ENCODE assay signal across 15 cellular contexts in genomic region chr3:7800006-7800780, GRCh38.
DNase-seq lines count a peak whose midpoint lies in the region; ATAC-seq and TF ChIP-seq lines count a peak whose summit lies in the region.
"Had no signal": no experiment of that assay in that cellular context is flagged by ENCODE, and none has a peak within 500 bp of the region (broad histone marks: within the 10 kb centered on the region; RNA-seq: fewer than 3 reads in every experiment).

No MANE protein-coding gene starts in this region.

- in situ Hi-C loops in ACHN (cut with HindIII; ENCODE audit: low pct_ligation_motif_present, low pct_unique_long_range_greater_than_20kb, low sequenced_read_pairs), result no loop called here

- H3K27ac Mint-ChIP-seq in CD14-positive monocyte (no peak overlapping the region), chondrocyte (ENCODE audit: unreplicated experiment) (no peak overlapping the region)
- H3K27ac Mint-ChIP-seq: CD4-positive, CD25-positive, alpha-beta regulatory T cell; dendritic cell treated with granulocyte-macrophage colony-stimulating factor and Interleukin-4, amounts not matched to agents 40 ng/mL and 50 ng/mL, for 4 days; stimulated activated naive B cell treated with anti-CD40 and anti-IgM and Interleukin-4, amounts not matched to agents 10 μg/mL and 1 μg/mL and 100 μg/mL, for 72 hours had no signal

- no peak overlapping the region for H3K9ac ChIP-seq in Loucy (ENCODE audit: low read depth, low read length, poor library complexity, severe bottlenecking)

- H3F3A ChIP-seq in Loucy (ENCODE audit: low read depth), result no peaks in the 10 kb centered on the region

- H3K27ac ChIP-seq in lower lobe of right lung, result no peak overlapping the region

- TF ChIP-seq CTCF in CD14-positive monocyte (IDR thresholded peaks at IDR 0.05) (peak; percentile 16), Loucy (conservative IDR thresholded peaks at IDR 0.05; ENCODE audit: low read length) (peak; percentile 51), chondrocyte (IDR thresholded peaks at IDR 0.05) (peak; percentile 75), lower lobe of right lung (IDR thresholded peaks at IDR 0.05) (peak; percentile 11)

- no peak overlapping the region for H3K4me3 ChIP-seq in Loucy (ENCODE audit: low read length, poor library complexity, severe bottlenecking)
- H3K4me3 ChIP-seq in lower lobe of right lung, result no peak overlapping the region

- H3K4me3 Mint-ChIP-seq in CD14-positive monocyte (no peak overlapping the region), chondrocyte (ENCODE audit: unreplicated experiment) (no peak overlapping the region)
- H3K4me3 Mint-ChIP-seq: CD4-positive, CD25-positive, alpha-beta regulatory T cell; dendritic cell treated with granulocyte-macrophage colony-stimulating factor and Interleukin-4, amounts not matched to agents 40 ng/mL and 50 ng/mL, for 4 days; naive thymus-derived CD4-positive, alpha-beta T cell; stimulated activated naive B cell treated with anti-CD40 and anti-IgM and Interleukin-4, amounts not matched to agents 10 μg/mL and 1 μg/mL and 100 μg/mL, for 72 hours had no signal

- no peaks in the 10 kb centered on the region for H3K4me1 ChIP-seq in Loucy (ENCODE audit: insufficient read depth, low read length, poor library complexity, severe bottlenecking)
- no peaks in the 10 kb centered on the region for H3K4me1 ChIP-seq in lower lobe of right lung

- H3K4me1 Mint-ChIP-seq in CD14-positive monocyte (no peaks in the 10 kb centered on the region), chondrocyte (ENCODE audit: low read depth) (no peaks in the 10 kb centered on the region)
- H3K4me1 Mint-ChIP-seq: CD4-positive, CD25-positive, alpha-beta regulatory T cell; stimulated activated naive B cell treated with anti-CD40 and anti-IgM and Interleukin-4, amounts not matched to agents 10 μg/mL and 1 μg/mL and 100 μg/mL, for 72 hours had no signal

- H3K27me3 ChIP-seq in Loucy (ENCODE audit: insufficient read depth, low read length, poor library complexity, severe bottlenecking) (no peaks in the 10 kb centered on the region), lower lobe of right lung (ENCODE audit: low read depth) (no peaks in the 10 kb centered on the region)

- intact Hi-C loops in CD14-positive monocyte (cut with micrococcal nuclease) (no loop called here), lower lobe of right lung (cut with DNase I) (no loop called here)

- ATAC-seq in lower lobe of right lung, result no peak
- ATAC-seq: naive thymus-derived CD4-positive, alpha-beta T cell; stimulated activated naive B cell treated with anti-CD40 and anti-IgM and Interleukin-4, amounts not matched to agents 10 μg/mL and 1 μg/mL and 100 μg/mL, for 72 hours had no signal

- H2AFZ ChIP-seq in Loucy (ENCODE audit: low read length), result 0 out of 2 replicates have a peak overlapping the region, but pooled peaks have one; percentile 48

- H3K79me2 ChIP-seq in Loucy (ENCODE audit: insufficient read depth, low read length), result no peaks in the 10 kb centered on the region

- H3K36me3 Mint-ChIP-seq in CD14-positive monocyte, result no peaks in the 10 kb centered on the region
- H3K36me3 Mint-ChIP-seq in chondrocyte (ENCODE audit: low read depth), result no peaks in the 10 kb centered on the region
- H3K36me3 Mint-ChIP-seq: CD4-positive, CD25-positive, alpha-beta regulatory T cell; naive thymus-derived CD4-positive, alpha-beta T cell; stimulated activated naive B cell treated with anti-CD40 and anti-IgM and Interleukin-4, amounts not matched to agents 10 μg/mL and 1 μg/mL and 100 μg/mL, for 72 hours had no signal

- H4K20me1 ChIP-seq in Loucy (ENCODE audit: insufficient read depth, low read length, poor library complexity, severe bottlenecking), result no peaks in the 10 kb centered on the region

- peaks cover 0 to 3% (median 2%) of the 10 kb centered on the region in 3 donors for H3K27me3 Mint-ChIP-seq in CD14-positive monocyte (ENCODE audit: low read depth in 3 of 3)
- H3K27me3 Mint-ChIP-seq in chondrocyte (ENCODE audit: low read depth), result peaks cover 23% of the 10 kb centered on the region
- H3K27me3 Mint-ChIP-seq: CD4-positive, CD25-positive, alpha-beta regulatory T cell; stimulated activated naive B cell treated with anti-CD40 and anti-IgM and Interleukin-4, amounts not matched to agents 10 μg/mL and 1 μg/mL and 100 μg/mL, for 72 hours had no signal

- no peak overlapping the region for H3K4me2 ChIP-seq in Loucy (ENCODE audit: low read depth, low read length, poor library complexity, severe bottlenecking)

- H3K9me2 ChIP-seq in Loucy (replicated peaks; ENCODE audit: low read depth, low read length), result no peaks in the 10 kb centered on the region

- H3K36me3 ChIP-seq in Loucy (ENCODE audit: insufficient read depth, low read length) (no peaks in the 10 kb centered on the region), lower lobe of right lung (no peaks in the 10 kb centered on the region)

- H3K9me3 ChIP-seq in Loucy (ENCODE audit: insufficient read depth, low read depth, low read length) (no peaks in the 10 kb centered on the region), lower lobe of right lung (no peaks in the 10 kb centered on the region)

- no peak for DNase-seq in CD14-positive monocyte (ENCODE audit: low spot score)
- no peak for DNase-seq in chondrocyte (ENCODE audit: low spot score)
- DNase-seq in lower lobe of right lung, result no peak
- no peak for DNase-seq in activated naive CD4-positive, alpha-beta T cell (lab: John Stamatoyannopoulos, UW)
- DNase-seq in HUDEP-2 (lab: John Stamatoyannopoulos, UW; ENCODE audit: unreplicated experiment in 76 of 76), result no peak
- DNase-seq in ACHN, result no peak
- DNase-seq in NCI-H187 treated with DMSO at 0.1 percent for 48 hours (lab: John Stamatoyannopoulos, UW), result no peak
- DNase-seq: activated CD4-positive, CD25-positive, alpha-beta regulatory T cell; NCI-H2171; SIG-M5; stimulated activated naive B cell treated with anti-CD40 and anti-IgM and Interleukin-4, amounts not matched to agents 10 μg/mL and 1 μg/mL and 100 μg/mL, for 72 hours had no signal

- peaks cover 0 to 3% (median 0%) of the 10 kb centered on the region in 7 donors for H3K9me3 Mint-ChIP-seq in CD14-positive monocyte
- no peaks in the 10 kb centered on the region for H3K9me3 Mint-ChIP-seq in chondrocyte (ENCODE audit: low read depth)
- H3K9me3 Mint-ChIP-seq: dendritic cell treated with granulocyte-macrophage colony-stimulating factor and Interleukin-4, amounts not matched to agents 40 ng/mL and 50 ng/mL, for 4 days had no signal

Comparison
In these comparisons a context has a peak if more than half of its experiments do, and no peak if none do; other contexts are left out.
1. CTCF ChIP-seq: peak in every context shown above with its lines; median percentile 75 in chondrocyte; 51 in Loucy; 16 in CD14-positive monocyte; 11 in lower lobe of right lung.